ENCODE assay signal across 2 cellular contexts in the genomic region with DNA sequence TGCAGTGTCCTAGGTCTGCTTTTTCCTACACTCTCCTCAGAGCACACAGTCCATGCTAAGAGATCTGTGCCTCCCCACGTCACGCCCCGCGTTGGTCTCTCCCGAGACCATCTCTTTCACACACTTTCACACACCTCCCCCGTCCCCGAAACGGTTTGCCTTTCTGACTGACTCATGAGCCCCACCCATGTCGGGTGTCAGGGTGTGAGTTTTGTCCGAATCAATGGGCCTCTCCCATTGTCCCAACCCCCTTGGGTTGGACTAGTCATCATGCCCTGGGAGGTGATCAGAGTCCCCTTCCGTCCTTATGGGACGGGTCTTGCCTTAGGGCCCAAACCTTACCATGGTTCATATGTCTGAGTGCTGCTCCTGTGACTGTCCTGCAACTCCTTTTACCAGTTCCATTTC.
TF ChIP-seq lines count a peak whose summit lies in the region.

No MANE protein-coding gene starts in this region.

TF ChIP-seq in IMR-90, 13 proteins besides CTCF, POLR2A, EP300 and RAD21:
- TF ChIP-seq RFX5 (IDR thresholded peaks at IDR 0.05; ENCODE audit: low read depth, low read length) (no peak), CHD1 (IDR thresholded peaks at IDR 0.05; ENCODE audit: low read depth, low read length) (no peak), MAFK (IDR thresholded peaks at IDR 0.05; ENCODE audit: low read depth, low read length) (no peak), MAZ (IDR thresholded peaks at IDR 0.05; ENCODE audit: borderline replicate concordance, low read depth, low read length) (no peak), MXI1 (IDR thresholded peaks at IDR 0.05; ENCODE audit: borderline replicate concordance, low read depth, low read length) (no peak), CEBPB (IDR thresholded peaks at IDR 0.05; ENCODE audit: low read depth, low read length) (no peak), FOS (IDR thresholded peaks at IDR 0.05; ENCODE audit: low read depth, low read length) (no peak), RCOR1 (IDR thresholded peaks at IDR 0.05; ENCODE audit: insufficient replicate concordance, low read length) (no peak)
- TF ChIP-seq, protein P1, sequence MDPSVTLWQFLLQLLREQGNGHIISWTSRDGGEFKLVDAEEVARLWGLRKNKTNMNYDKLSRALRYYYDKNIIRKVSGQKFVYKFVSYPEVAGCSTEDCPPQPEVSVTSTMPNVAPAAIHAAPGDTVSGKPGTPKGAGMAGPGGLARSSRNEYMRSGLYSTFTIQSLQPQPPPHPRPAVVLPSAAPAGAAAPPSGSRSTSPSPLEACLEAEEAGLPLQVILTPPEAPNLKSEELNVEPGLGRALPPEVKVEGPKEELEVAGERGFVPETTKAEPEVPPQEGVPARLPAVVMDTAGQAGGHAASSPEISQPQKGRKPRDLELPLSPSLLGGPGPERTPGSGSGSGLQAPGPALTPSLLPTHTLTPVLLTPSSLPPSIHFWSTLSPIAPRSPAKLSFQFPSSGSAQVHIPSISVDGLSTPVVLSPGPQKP (IDR thresholded peaks at IDR 0.05; ENCODE audit: borderline replicate concordance, low read depth, low read length), result no peak
- TF ChIP-seq, protein P2, sequence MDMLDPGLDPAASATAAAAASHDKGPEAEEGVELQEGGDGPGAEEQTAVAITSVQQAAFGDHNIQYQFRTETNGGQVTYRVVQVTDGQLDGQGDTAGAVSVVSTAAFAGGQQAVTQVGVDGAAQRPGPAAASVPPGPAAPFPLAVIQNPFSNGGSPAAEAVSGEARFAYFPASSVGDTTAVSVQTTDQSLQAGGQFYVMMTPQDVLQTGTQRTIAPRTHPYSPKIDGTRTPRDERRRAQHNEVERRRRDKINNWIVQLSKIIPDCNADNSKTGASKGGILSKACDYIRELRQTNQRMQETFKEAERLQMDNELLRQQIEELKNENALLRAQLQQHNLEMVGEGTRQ (IDR thresholded peaks at IDR 0.05; ENCODE audit: low read depth, low read length), result no peak

TF ChIP-seq in H1, 55 proteins besides CTCF, POLR2A, EP300 and RAD21:
- TF ChIP-seq SIN3A (conservative IDR thresholded peaks at IDR 0.05 in 1 of 2, IDR thresholded peaks at IDR 0.05 in 1 of 2; ENCODE audit: low read depth in 1 of 2, low read length in 2 of 2) (no peak), SIRT6 (IDR thresholded peaks at IDR 0.05; ENCODE audit: low read length) (no peak), TCF12 (IDR thresholded peaks at IDR 0.05; ENCODE audit: low read depth, low read length) (no peak), ZNF274 (IDR thresholded peaks at IDR 0.05; ENCODE audit: borderline replicate concordance, extremely low read depth, low read length) (no peak), TAF1 (IDR thresholded peaks at IDR 0.05; ENCODE audit: low read depth, low read length) (no peak), KDM4A (IDR thresholded peaks at IDR 0.05; ENCODE audit: low read depth, low read length, severe bottlenecking) (no peak), CBX5 (IDR thresholded peaks at IDR 0.05; ENCODE audit: low read depth, low read length) (no peak), NRF1 (IDR thresholded peaks at IDR 0.05; ENCODE audit: low read depth, low read length) (no peak), JUND (IDR thresholded peaks at IDR 0.05; ENCODE audit: low read length) (no peak), GABPA (IDR thresholded peaks at IDR 0.05; ENCODE audit: borderline replicate concordance, insufficient read depth, low read length) (no peak), BACH1 (IDR thresholded peaks at IDR 0.05; ENCODE audit: low read length) (no peak), CHD2 (IDR thresholded peaks at IDR 0.05; ENCODE audit: low read length) (no peak), RBBP5 (IDR thresholded peaks at IDR 0.05; ENCODE audit: borderline replicate concordance, low read depth, low read length) (no peak), KDM1A (IDR thresholded peaks at IDR 0.05; ENCODE audit: borderline replicate concordance, low read length) (no peak)
- TF ChIP-seq, protein P3, sequence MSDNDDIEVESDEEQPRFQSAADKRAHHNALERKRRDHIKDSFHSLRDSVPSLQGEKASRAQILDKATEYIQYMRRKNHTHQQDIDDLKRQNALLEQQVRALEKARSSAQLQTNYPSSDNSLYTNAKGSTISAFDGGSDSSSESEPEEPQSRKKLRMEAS (IDR thresholded peaks at IDR 0.05), result no peak
